30 cellular contexts compared by ENCODE assay signal in the genomic region with DNA sequence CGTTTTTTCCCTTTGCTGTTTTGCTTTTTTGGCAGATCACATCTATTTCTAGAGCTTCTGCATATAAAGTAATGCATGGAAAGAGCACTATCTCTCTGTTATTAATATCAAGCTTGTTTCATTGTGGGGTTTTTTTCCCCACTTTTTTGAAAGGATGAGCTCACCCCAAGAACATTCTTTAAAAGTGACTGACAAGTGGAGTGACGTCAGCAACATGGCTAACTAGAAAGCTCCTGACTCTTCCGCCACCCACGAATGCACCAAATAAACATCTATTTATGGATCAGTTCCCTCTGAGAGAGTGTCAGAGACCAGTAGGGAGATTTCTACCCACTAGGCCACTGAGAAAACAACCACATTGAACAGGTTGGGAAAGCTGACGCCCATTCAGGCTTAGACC.
"Had no signal": no experiment of that assay in that cellular context is flagged by ENCODE, and none has a peak within 500 bp of the region (broad histone marks: within the 10 kb centered on the region; RNA-seq: fewer than 3 reads in every experiment).

No MANE protein-coding gene starts in this region.

- H3K36me3 ChIP-seq: neutrophil, pancreas, spleen, suprapubic skin, tibial artery, transverse colon, upper lobe of right lung, uterus had no signal

- H3K27me3 Mint-ChIP-seq: naive thymus-derived CD4-positive, alpha-beta T cell; natural killer cell treated with Interleukin-12 subunit alpha and Interleukin-12 subunit beta and Interleukin-15 and Interleukin-18, amount 100 ng/mL, for 72 hours; stimulated activated memory B cell treated with anti-CD40 and anti-IgM and Interleukin-4, amounts not matched to agents 10 μg/mL and 1 μg/mL and 100 μg/mL, for 72 hours; stimulated activated naive CD8-positive, alpha-beta T cell treated with anti-CD3 and anti-CD28 coated beads, Interleukin-15, amount 100 ng/mL, for 72 hours had no signal

- H3K9me3 Mint-ChIP-seq: type B pancreatic cell had no signal

- H3K4me3 Mint-ChIP-seq: naive thymus-derived CD4-positive, alpha-beta T cell; natural killer cell treated with Interleukin-12 subunit alpha and Interleukin-12 subunit beta and Interleukin-15 and Interleukin-18, amount 100 ng/mL, for 72 hours; nephron progenitor cell; neural crest cell; stimulated activated memory B cell treated with anti-CD40 and anti-IgM and Interleukin-4, amounts not matched to agents 10 μg/mL and 1 μg/mL and 100 μg/mL, for 72 hours; stimulated activated naive CD8-positive, alpha-beta T cell treated with anti-CD3 and anti-CD28 coated beads, Interleukin-15, amount 100 ng/mL, for 72 hours; type B pancreatic cell had no signal

- H3K27ac ChIP-seq: neutrophil, pancreas, psoas muscle, skin epidermis, spleen, suprapubic skin, testis, tibial artery, transverse colon, upper lobe of right lung, uterus had no signal

- H3K4me1 ChIP-seq: pancreas, psoas muscle, spleen, suprapubic skin, testis, tibial artery, transverse colon, upper lobe of right lung, uterus had no signal

- H3K9me3 ChIP-seq: neutrophil, pancreas, testis, tibial artery, upper lobe of right lung, uterus had no signal

- H3K4me1 Mint-ChIP-seq: naive thymus-derived CD4-positive, alpha-beta T cell; nephron progenitor cell; neural crest cell; stimulated activated memory B cell treated with anti-CD40 and anti-IgM and Interleukin-4, amounts not matched to agents 10 μg/mL and 1 μg/mL and 100 μg/mL, for 72 hours; stimulated activated naive CD8-positive, alpha-beta T cell treated with anti-CD3 and anti-CD28 coated beads, Interleukin-15, amount 100 ng/mL, for 72 hours had no signal

- H3K27me3 ChIP-seq: neutrophil, pancreas, spleen, suprapubic skin, testis, tibial artery, transverse colon, upper lobe of right lung, uterus had no signal

- H3K4me2 ChIP-seq: smooth muscle cell had no signal

- H3K36me3 Mint-ChIP-seq: naive thymus-derived CD4-positive, alpha-beta T cell; stimulated activated memory B cell treated with anti-CD40 and anti-IgM and Interleukin-4, amounts not matched to agents 10 μg/mL and 1 μg/mL and 100 μg/mL, for 72 hours; type B pancreatic cell had no signal

- H3K27ac Mint-ChIP-seq: naive thymus-derived CD4-positive, alpha-beta T cell; natural killer cell treated with Interleukin-12 subunit alpha and Interleukin-12 subunit beta and Interleukin-15 and Interleukin-18, amount 100 ng/mL, for 72 hours; nephron progenitor cell; stimulated activated memory B cell treated with anti-CD40 and anti-IgM and Interleukin-4, amounts not matched to agents 10 μg/mL and 1 μg/mL and 100 μg/mL, for 72 hours; type B pancreatic cell had no signal

- H3K4me3 ChIP-seq: pancreas, psoas muscle, skin epidermis, smooth muscle cell, spleen, suprapubic skin, testis, tibial artery, transverse colon, upper lobe of right lung, uterus had no signal

- ATAC-seq: naive thymus-derived CD4-positive, alpha-beta T cell; natural killer cell treated with Interleukin-12 subunit alpha and Interleukin-12 subunit beta and Interleukin-15 and Interleukin-18, amount 100 ng/mL, for 72 hours; pancreas; psoas muscle; right cardiac atrium; sciatic nerve; stimulated activated memory B cell treated with anti-CD40 and anti-IgM and Interleukin-4, amounts not matched to agents 10 μg/mL and 1 μg/mL and 100 μg/mL, for 72 hours; stimulated activated naive CD8-positive, alpha-beta T cell treated with anti-CD3 and anti-CD28 coated beads, Interleukin-15, amount 100 ng/mL, for 72 hours; stimulated activated naive CD8-positive, alpha-beta T cell treated with anti-CD3 and anti-CD28 coated beads, Interleukin-15, Interleukin-2, amounts not matched to agents 100 U/mL and 50 U/mL, for 24 hours; upper lobe of right lung had no signal

- DNase-seq: naive thymus-derived CD4-positive, alpha-beta T cell; nephron progenitor cell; nucleus accumbens; pancreas; psoas muscle; right cardiac atrium; spleen; stimulated activated CD4-positive, alpha-beta T cell treated with anti-CD3 and anti-CD28 coated beads, Interleukin-12 subunit alpha, Interleukin-12 subunit beta, amount 100 ng/mL, for 4 hours; stimulated activated CD4-positive, alpha-beta T cell treated with anti-CD3 and anti-CD28 coated beads, Interleukin-1b, Interleukin-23, amount 100 ng/mL, for 48 hours; stimulated activated CD4-positive, alpha-beta T cell treated with anti-CD3 and anti-CD28 coated beads, Interleukin-4, amount 100 ng/mL, for 1 hour; stimulated activated CD4-positive, alpha-beta T cell treated with anti-CD3 and anti-CD28 coated beads, Interleukin-4, amount 100 ng/mL, for 4 hours; stimulated activated CD8-positive, alpha-beta memory T cell treated with anti-CD3 and anti-CD28 coated beads, Interleukin-4, amount 100 ng/mL, for 48 hours; stimulated activated naive CD4-positive, alpha-beta T cell; stimulated activated naive CD8-positive, alpha-beta T cell treated with anti-CD3 and anti-CD28 coated beads, Interleukin-15, amount 100 ng/mL, for 72 hours; stimulated activated naive CD8-positive, alpha-beta T cell treated with anti-CD3 and anti-CD28 coated beads, Interleukin-15, Interleukin-2, amounts not matched to agents 100 U/mL and 50 U/mL, for 24 hours; substantia nigra; testis; tibial artery; transverse colon; upper lobe of right lung; uterus had no signal
